ENCODE assay signal across 1 cellular context in the genomic region with DNA sequence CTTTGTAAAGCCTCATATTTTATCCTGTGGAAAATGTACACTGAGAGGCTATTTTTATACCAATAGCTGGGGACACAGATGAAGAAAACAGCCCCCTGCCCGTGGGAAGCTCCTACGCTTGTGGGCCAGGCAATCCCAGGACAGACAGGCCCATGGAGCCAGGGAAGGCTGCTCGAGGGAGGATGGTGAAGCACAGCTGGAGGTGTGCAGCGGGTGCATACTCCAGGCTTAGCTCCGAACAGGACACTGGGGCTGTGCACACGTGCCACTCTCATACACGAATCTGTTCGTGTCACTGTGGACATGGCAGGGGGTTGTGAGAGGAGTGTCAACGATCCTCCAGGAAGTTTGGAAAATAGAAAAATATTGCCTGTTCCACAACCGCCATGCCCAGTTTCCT.
TF ChIP-seq lines count a peak whose summit lies in the region.

No MANE protein-coding gene starts in this region.

TF ChIP-seq in IMR-90, 13 proteins besides CTCF, POLR2A, EP300 and RAD21:
- TF ChIP-seq RFX5 (IDR thresholded peaks at IDR 0.05; ENCODE audit: low read depth, low read length) (no peak), CEBPB (IDR thresholded peaks at IDR 0.05; ENCODE audit: low read depth, low read length) (no peak), CHD1 (IDR thresholded peaks at IDR 0.05; ENCODE audit: low read depth, low read length) (no peak), RCOR1 (IDR thresholded peaks at IDR 0.05; ENCODE audit: insufficient replicate concordance, low read length) (no peak), MAZ (IDR thresholded peaks at IDR 0.05; ENCODE audit: borderline replicate concordance, low read depth, low read length) (no peak), SMC3 (IDR thresholded peaks at IDR 0.05; ENCODE audit: low read depth, low read length) (no peak), BHLHE40 (IDR thresholded peaks at IDR 0.05; ENCODE audit: low read depth, low read length) (no peak), MXI1 (IDR thresholded peaks at IDR 0.05; ENCODE audit: borderline replicate concordance, low read depth, low read length) (no peak), MAFK (IDR thresholded peaks at IDR 0.05; ENCODE audit: low read depth, low read length) (no peak), FOS (IDR thresholded peaks at IDR 0.05; ENCODE audit: low read depth, low read length) (no peak), NFE2L2 (IDR thresholded peaks at IDR 0.05; ENCODE audit: low read depth, low read length) (no peak)
- TF ChIP-seq, protein P1, sequence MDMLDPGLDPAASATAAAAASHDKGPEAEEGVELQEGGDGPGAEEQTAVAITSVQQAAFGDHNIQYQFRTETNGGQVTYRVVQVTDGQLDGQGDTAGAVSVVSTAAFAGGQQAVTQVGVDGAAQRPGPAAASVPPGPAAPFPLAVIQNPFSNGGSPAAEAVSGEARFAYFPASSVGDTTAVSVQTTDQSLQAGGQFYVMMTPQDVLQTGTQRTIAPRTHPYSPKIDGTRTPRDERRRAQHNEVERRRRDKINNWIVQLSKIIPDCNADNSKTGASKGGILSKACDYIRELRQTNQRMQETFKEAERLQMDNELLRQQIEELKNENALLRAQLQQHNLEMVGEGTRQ (IDR thresholded peaks at IDR 0.05; ENCODE audit: low read depth, low read length), result no peak
- TF ChIP-seq, protein P2, sequence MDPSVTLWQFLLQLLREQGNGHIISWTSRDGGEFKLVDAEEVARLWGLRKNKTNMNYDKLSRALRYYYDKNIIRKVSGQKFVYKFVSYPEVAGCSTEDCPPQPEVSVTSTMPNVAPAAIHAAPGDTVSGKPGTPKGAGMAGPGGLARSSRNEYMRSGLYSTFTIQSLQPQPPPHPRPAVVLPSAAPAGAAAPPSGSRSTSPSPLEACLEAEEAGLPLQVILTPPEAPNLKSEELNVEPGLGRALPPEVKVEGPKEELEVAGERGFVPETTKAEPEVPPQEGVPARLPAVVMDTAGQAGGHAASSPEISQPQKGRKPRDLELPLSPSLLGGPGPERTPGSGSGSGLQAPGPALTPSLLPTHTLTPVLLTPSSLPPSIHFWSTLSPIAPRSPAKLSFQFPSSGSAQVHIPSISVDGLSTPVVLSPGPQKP (IDR thresholded peaks at IDR 0.05; ENCODE audit: borderline replicate concordance, low read depth, low read length), result no peak
